In genomic region chr1:99481391-99481996, GRCh38 we compare ENCODE assay signal across 7 cellular contexts.
DNase-seq lines count a peak whose midpoint lies in the region; ATAC-seq and TF ChIP-seq lines count a peak whose summit lies in the region.

No MANE protein-coding gene starts in this region.

- no peaks in the 10 kb centered on the region for H3K9me3 ChIP-seq in thoracic aorta

- H3K4me3 Mint-ChIP-seq in chondrocyte (ENCODE audit: unreplicated experiment) = no peak overlapping the region

- H3K4me3 ChIP-seq in LNCaP clone FGC (ENCODE audit: low read depth, low read length) (no peak overlapping the region), thoracic aorta (no peak overlapping the region)

- H3K36me3 ChIP-seq in thoracic aorta = no peaks in the 10 kb centered on the region

- no peak overlapping the region for H3K27ac Mint-ChIP-seq in chondrocyte (ENCODE audit: unreplicated experiment)

- H3K27me3 ChIP-seq in thoracic aorta (replicated peaks; ENCODE audit: insufficient read depth) = no peaks in the 10 kb centered on the region

- peak; percentile 71 for ATAC-seq in GM19463 (IDR thresholded peaks at IDR 0.05; ENCODE audit: unreplicated experiment)
- ATAC-seq in left lobe of liver = peak; percentile 95
- ATAC-seq in thoracic aorta (ENCODE audit: insufficient number of reproducible peaks, low FRiP score, low read depth) = no peak

- peaks cover 14% of the 10 kb centered on the region for H3K27me3 Mint-ChIP-seq in chondrocyte (ENCODE audit: low read depth)

- no peak overlapping the region for H3K27ac ChIP-seq in thoracic aorta

- H3K4me1 ChIP-seq in thoracic aorta (ENCODE audit: control insufficient read depth in 1 of 2, low read depth in 2 of 2) = no peaks in the 10 kb centered on the region

- no peaks in the 10 kb centered on the region for H3K4me1 Mint-ChIP-seq in chondrocyte (ENCODE audit: low read depth)

- peak; percentile 76 for TF ChIP-seq CTCF in LNCaP clone FGC (IDR thresholded peaks at IDR 0.05; ENCODE audit: control insufficient read depth, extremely low read depth, insufficient read depth)
- TF ChIP-seq CTCF in chondrocyte (IDR thresholded peaks at IDR 0.05) = peak; percentile 93
- TF ChIP-seq CTCF in thoracic aorta (IDR thresholded peaks at IDR 0.05) = peak; percentile 52

- DNase-seq in Daoy (ENCODE audit: low read depth) (peak; percentile 64), LNCaP clone FGC (ENCODE audit: low read depth) (peak; percentile 32), RKO (ENCODE audit: low spot score) (peak; percentile 74), chondrocyte (ENCODE audit: low spot score) (no peak), left lobe of liver (ENCODE audit: low spot score) (no peak), thoracic aorta (ENCODE audit: low spot score) (no peak)

- H3K9me3 Mint-ChIP-seq in chondrocyte (ENCODE audit: low read depth) = no peaks in the 10 kb centered on the region

- peaks cover 2% of the 10 kb centered on the region for H3K36me3 Mint-ChIP-seq in chondrocyte (ENCODE audit: low read depth)

Comparison
In these comparisons a context has a peak if more than half of its experiments do, and no peak if none do; other contexts are left out.
1. DNase-seq: peak in Daoy (single experiment), LNCaP clone FGC (single experiment) and RKO (single experiment); none in chondrocyte (single experiment), left lobe of liver (single experiment) and thoracic aorta (single experiment).
2. Peak in every context shown above with its lines, with median percentiles within 50 percentile points of each other: CTCF ChIP-seq.